8 cellular contexts compared by ENCODE assay signal in the genomic region with DNA sequence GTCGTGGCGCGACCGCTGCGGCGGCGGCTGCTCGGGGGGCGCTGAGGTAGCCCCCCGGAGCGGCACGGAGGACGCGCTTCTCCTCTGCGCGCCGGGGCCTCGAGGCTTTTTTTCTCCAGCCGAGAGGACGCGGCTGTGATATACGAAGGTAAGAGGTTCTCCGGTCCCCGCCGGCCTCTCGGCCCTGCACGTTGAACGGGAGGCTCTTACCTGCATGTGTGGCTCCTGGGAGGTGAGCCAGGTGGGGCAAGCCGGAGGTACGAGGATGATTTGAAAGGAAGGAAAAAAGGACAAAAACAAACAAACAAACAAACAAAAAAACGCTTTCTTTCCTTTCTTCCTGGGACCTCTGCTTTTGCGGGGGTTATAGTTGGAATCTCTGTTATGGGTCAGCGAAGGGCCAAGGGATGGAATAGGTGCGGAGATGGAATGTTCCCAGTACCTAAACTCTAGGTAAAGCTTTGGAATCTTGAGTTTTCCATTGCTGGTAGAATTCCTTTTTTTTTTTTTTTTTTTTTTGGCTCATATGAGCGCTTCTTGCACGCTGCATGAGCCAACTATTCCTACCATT. TPM values are rescaled to one million over a fixed set of nuclear protein-coding genes. Genes with fewer than 3 reads are reported as not detected.
DNase-seq lines count a peak whose midpoint lies in the region; ATAC-seq and TF ChIP-seq lines count a peak whose summit lies in the region.

No MANE protein-coding gene starts in this region.

- CTCF ChIA-PET in T-cell (lab: Charles Lee): interaction anchor here in 1 of 2 donors (0.6 to 2.6 kb wide), 8 partner anchors 18 to 472 kb away, joined by 3 to 15 read pairs (median 4); a partner anchor contains a TSS

- H3K36me3 Mint-ChIP-seq in T-cell: peaks cover 4% of the 10 kb centered on the region

- H3K14ac ChIP-seq in neuronal stem cell (ENCODE audit: low read length): no peak overlapping the region

- no peaks in the 10 kb centered on the region for H3K9me3 ChIP-seq in neuronal stem cell (replicated peaks in 1 of 2; ENCODE audit: control insufficient read depth in 2 of 2, insufficient read depth in 1 of 2, low read depth in 1 of 2, low read length in 2 of 2)

- H3K4ac ChIP-seq in neuronal stem cell (ENCODE audit: low read length): no peak overlapping the region

- H3K27me3 ChIP-seq in neuronal stem cell (ENCODE audit: control insufficient read depth in 3 of 3, insufficient read depth in 3 of 3, low read depth in 1 of 3, low read length in 3 of 3): peaks cover 0 to 2% (median 0%) of the 10 kb centered on the region in 3 experiments

- H2AK5ac ChIP-seq in neuronal stem cell (ENCODE audit: low read depth, low read length): peak overlapping the region; percentile 17

- H2AFZ ChIP-seq in neuronal stem cell (ENCODE audit: low read length): peak overlapping the region; percentile 98

- H3K4me2 ChIP-seq in neuronal stem cell (ENCODE audit: insufficient read depth, low read length, poor library complexity, severe bottlenecking): peak overlapping the region; percentile 61

- H3K4me3 Mint-ChIP-seq in T-cell: peak overlapping the region; percentile 83 to 87 (median 85)

- H3K4me3 ChIP-seq in neuronal stem cell (ENCODE audit: low read length in 2 of 2): peak overlapping the region; percentile 85 to 93

- no peaks in the 10 kb centered on the region for H3K27me3 Mint-ChIP-seq in T-cell

- DNase-seq in A172 (ENCODE audit: low spot score) (peak; percentile 16), T-cell (peak in 4 of 34 experiments; percentile 16 to 30 (median 20)), epithelial cell of prostate (ENCODE audit: low read depth, low spot score) (no peak), neuronal stem cell (ENCODE audit: low spot score) (no peak), AG20443 (ENCODE audit: low spot score) (no peak), GM13976 (ENCODE audit: low spot score) (no peak)

- no peaks in the 10 kb centered on the region for H3K36me3 ChIP-seq in neuronal stem cell (replicated peaks in 1 of 2; ENCODE audit: control insufficient read depth in 2 of 2, insufficient read depth in 2 of 2, low read length in 2 of 2)

- POLR2A ChIA-PET in T-cell (lab: Charles Lee): interaction anchor here (0.6 to 1.0 kb wide), 6 partner anchors 33 to 417 kb away, joined by 3 to 8 read pairs (median 5); no protein-coding TSS in a partner anchor

- no peak overlapping the region for H2BK12ac ChIP-seq in neuronal stem cell (ENCODE audit: low read length)

- H3K79me1 ChIP-seq in neuronal stem cell (ENCODE audit: low read depth, low read length): no peaks in the 10 kb centered on the region

- no peak overlapping the region for H4K91ac ChIP-seq in neuronal stem cell (ENCODE audit: low read depth, low read length, poor library complexity)

- no peak for TF ChIP-seq CTCF in GM13976 (IDR thresholded peaks at IDR 0.05; ENCODE audit: borderline replicate concordance, control extremely low read depth, extremely low read depth, insufficient read depth, missing control alignments)

- no peak overlapping the region for H3K23ac ChIP-seq in neuronal stem cell (ENCODE audit: low read depth, low read length, poor library complexity)

- H2BK15ac ChIP-seq in neuronal stem cell (ENCODE audit: low read length): peak overlapping the region; percentile 10

- peak overlapping the region; percentile 88 for H2BK5ac ChIP-seq in neuronal stem cell (ENCODE audit: low read length)

- peak overlapping the region; percentile 77 to 84 for H3K27ac Mint-ChIP-seq in T-cell

- peak overlapping the region; percentile 91 for H3K18ac ChIP-seq in neuronal stem cell (ENCODE audit: low read length)

- H2BK120ac ChIP-seq in neuronal stem cell (ENCODE audit: low read depth, low read length): no peak overlapping the region

- H3K9ac ChIP-seq in neuronal stem cell (ENCODE audit: low read depth, low read length, poor library complexity): peak overlapping the region; percentile 87

- H3K4me1 Mint-ChIP-seq in T-cell: peaks cover 49 to 51% (median 51%) of the 10 kb centered on the region in 3 donors

- in situ Hi-C loops in GM13976 (cut with MboI; ENCODE audit: low sequenced_read_pairs, unreplicated experiment): no loop called here

- ATAC-seq in GM18858 (IDR thresholded peaks at IDR 0.05; ENCODE audit: unreplicated experiment) (peak; percentile 8), HG03103 (IDR thresholded peaks at IDR 0.05; ENCODE audit: low read depth, unreplicated experiment) (peak; percentile 4), T-cell (replicated peaks in 1 of 4) (peak; percentile 3 to 17 (median 12))

- H3K4me1 ChIP-seq in neuronal stem cell (ENCODE audit: control insufficient read depth in 2 of 2, insufficient read depth in 1 of 2, low read depth in 1 of 2, low read length in 2 of 2): peaks cover 0 to 9% of the 10 kb centered on the region in 2 donors

- H3K9me3 Mint-ChIP-seq in T-cell: no peaks in the 10 kb centered on the region

- H4K8ac ChIP-seq in neuronal stem cell (ENCODE audit: low read depth, low read length): no peak overlapping the region

- peak overlapping the region; percentile 87 for H3K27ac ChIP-seq in epithelial cell of prostate
- H3K27ac ChIP-seq in neuronal stem cell (replicated peaks; ENCODE audit: low read length): peak overlapping the region; percentile 99

- no CpG with 5 or more reads among the region's 36 CpGs for WGBS in neuronal stem cell (ENCODE audit: extremely low coverage in 2 of 2, insufficient read length in 2 of 2, insufficient replicate concordance in 1 of 2), 2 donors

RNA-seq across cellular contexts. Expression of a gene that starts 0.6 kb away (rescaled TPM):
- total RNA-seq in A172 (2014; rRNA removed; shearing (Covaris generic)): 33.0 and 36.2 TPM in 2 replicates
- total RNA-seq in T-cell: 100 to 1,000 TPM; 105 to 134 (median 126) TPM
- 7.7 TPM for polyA plus RNA-seq in neuronal stem cell (2013, experiment 1 of 2)
- 9.5 TPM for polyA plus RNA-seq in neuronal stem cell (2013, experiment 2 of 2)
